Comparison of ENCODE assay signal across 1 cellular context in genomic region chr11:61152816-61153592, GRCh38.
TF ChIP-seq lines count a peak whose summit lies in the region.

No MANE protein-coding gene starts in this region.

TF ChIP-seq in HEK293, 187 proteins besides CTCF, POLR2A, EP300 and RAD21 (continued from another document):
- no peak for TF ChIP-seq ZNF654 (tag by site-specific recombination; IDR thresholded peaks at IDR 0.05; ENCODE audit: low read depth)
- TF ChIP-seq ZNF549 (tag by site-specific recombination; IDR thresholded peaks at IDR 0.05), result no peak
- TF ChIP-seq WT1 (tag by site-specific recombination; IDR thresholded peaks at IDR 0.05), result peak; percentile 58
